Comparison of ENCODE assay signal across 19 cellular contexts in the genomic region with DNA sequence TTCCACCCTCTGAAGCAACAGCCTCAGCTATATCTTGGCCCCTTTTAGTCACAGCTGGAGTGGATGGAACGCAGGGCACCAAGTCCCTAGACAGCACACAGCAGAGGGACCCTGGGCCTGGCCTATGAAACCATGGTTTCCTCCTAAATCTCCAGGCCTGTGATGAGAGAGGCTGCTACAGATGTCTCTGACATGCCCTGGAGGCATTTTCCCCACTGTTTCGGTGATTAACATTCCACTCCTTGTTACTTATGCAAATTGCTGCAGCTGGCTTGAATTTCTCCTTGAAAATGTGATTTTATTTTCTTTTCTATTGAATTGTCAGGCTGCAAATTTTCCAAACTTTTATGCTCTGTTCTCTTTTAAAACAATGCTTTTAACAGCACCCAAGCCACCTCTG.
A peak's percentile ranks its signal among the peaks of the same experiment; 100 is the strongest.
DNase-seq lines count a peak whose midpoint lies in the region; TF ChIP-seq lines count a peak whose summit lies in the region.
"Had no signal": no experiment of that assay in that cellular context is flagged by ENCODE, and none has a peak within 500 bp of the region (broad histone marks: within the 10 kb centered on the region; RNA-seq: fewer than 3 reads in every experiment).

No MANE protein-coding gene starts in this region.

- no TSS peak for BruUV-seq in A673 (replicated peaks; lab: Mats Ljungman, UMichigan)

- 62% methylated on average over 2 of the region's 2 CpGs for WGBS in HUES64

- H3K27ac ChIP-seq in A673 (ENCODE audit: low read depth, low read length, poor library complexity, severe bottlenecking) (no peak overlapping the region), HUES64 (ENCODE audit: low read depth, low read length) (peak overlapping the region; percentile 33; the same call in 1 of the 2 replicates), left ventricle myocardium inferior (replicated peaks) (no peak overlapping the region)
- H3K27ac ChIP-seq: 22Rv1; BLaER1 treated with 17β-estradiol and CSF1 and Interleukin-3, amounts not matched to agents 10 nM and 100 nM; HL-60 had no signal

- H3K4me1 ChIP-seq in A673 (ENCODE audit: insufficient read depth, low read length, poor library complexity, severe bottlenecking) (no peaks in the 10 kb centered on the region), HUES64 (ENCODE audit: insufficient read depth, low read length) (peaks cover 45% of the 10 kb centered on the region), left ventricle myocardium inferior (no peaks in the 10 kb centered on the region)
- H3K4me1 ChIP-seq: BLaER1 treated with 17β-estradiol and CSF1 and Interleukin-3, amounts not matched to agents 10 nM and 100 nM had no signal

- CTCF ChIA-PET in A673 (lab: Charles Lee): no interaction called here

- DNase-seq in A673 (ENCODE audit: low spot score) (peak; percentile 54), astrocyte of the cerebellum (ENCODE audit: low read depth) (peak; percentile 3), iPS DF 19.7 (ENCODE audit: low read depth, low spot score) (peak; percentile 23), C1 segment of cervical spinal cord (lab: John Stamatoyannopoulos, UW) (no peak), left ventricle myocardium inferior (no peak), H7 (no peak), hypothalamus (lab: John Stamatoyannopoulos, UW) (no peak)
- DNase-seq: DND-41, HCEC 1CT, MV-4-11, NCI-H1417, NCI-H187 treated with DMSO at 0.1 percent for 48 hours, NCI-H345, NCI-H526, RPMI8226 had no signal

- in situ Hi-C loops in astrocyte of the cerebellum (cut with HindIII; ENCODE audit: low sequenced_read_pairs): no loop called here

- no peaks in the 10 kb centered on the region for H3K36me3 ChIP-seq in A673 (ENCODE audit: insufficient read depth, low read length, poor library complexity, severe bottlenecking)
- H3K36me3 ChIP-seq in HUES64 (ENCODE audit: insufficient read depth, low read length): no peaks in the 10 kb centered on the region
- H3K36me3 ChIP-seq in left ventricle myocardium inferior: no peaks in the 10 kb centered on the region
- H3K36me3 ChIP-seq in H7 (replicated peaks; ENCODE audit: control insufficient read depth, insufficient read depth, low read length): no peaks in the 10 kb centered on the region
- H3K36me3 ChIP-seq: BLaER1 treated with 17β-estradiol and CSF1 and Interleukin-3, amounts not matched to agents 10 nM and 100 nM had no signal

- H3K27me3 ChIP-seq in A673 (replicated peaks; ENCODE audit: insufficient read depth, low read depth, low read length, poor library complexity) (no peaks in the 10 kb centered on the region), HUES64 (ENCODE audit: insufficient read depth, low read length) (peaks cover 9% of the 10 kb centered on the region; the same call in 1 of the 2 replicates), left ventricle myocardium inferior (ENCODE audit: low read depth) (no peaks in the 10 kb centered on the region), H7 (ENCODE audit: control insufficient read depth, insufficient read depth, low read length) (peaks cover 9% of the 10 kb centered on the region)
- H3K27me3 ChIP-seq: BLaER1 treated with 17β-estradiol and CSF1 and Interleukin-3, amounts not matched to agents 10 nM and 100 nM had no signal

- POLR2A ChIA-PET in A673 (lab: Charles Lee; ENCODE audit: low non-redundant PET): no interaction called here

- H3K9me3 ChIP-seq in A673 (ENCODE audit: low read depth, low read length, poor library complexity, severe bottlenecking) (no peaks in the 10 kb centered on the region), HUES64 (ENCODE audit: insufficient read depth, low read depth, low read length) (no peaks in the 10 kb centered on the region), left ventricle myocardium inferior (replicated peaks) (no peaks in the 10 kb centered on the region)
- H3K9me3 ChIP-seq: BLaER1 treated with 17β-estradiol and CSF1 and Interleukin-3, amounts not matched to agents 10 nM and 100 nM had no signal

- intact Hi-C loops in A673 (cut with micrococcal nuclease; ENCODE audit: unreplicated experiment): no loop called here
- intact Hi-C loops in left ventricle myocardium inferior (cut with micrococcal nuclease): no loop called here

- H3K4me3 ChIP-seq in A673 (ENCODE audit: low read depth, low read length, poor library complexity, severe bottlenecking) (no peak overlapping the region), HUES64 (ENCODE audit: low read length) (no peak overlapping the region), astrocyte of the cerebellum (ENCODE audit: low read depth, low read length) (no peak overlapping the region), left ventricle myocardium inferior (no peak overlapping the region), H7 (ENCODE audit: insufficient read depth, low read depth, low read length) (no peak overlapping the region)
- H3K4me3 ChIP-seq: BLaER1 treated with 17β-estradiol and CSF1 and Interleukin-3, amounts not matched to agents 10 nM and 100 nM had no signal

- no peak overlapping the region for H3K9ac ChIP-seq in HUES64 (ENCODE audit: low read depth, low read length)
- H3K9ac ChIP-seq: BLaER1 treated with 17β-estradiol and CSF1 and Interleukin-3, amounts not matched to agents 10 nM and 100 nM had no signal

- TF ChIP-seq CTCF in A673 (conservative IDR thresholded peaks at IDR 0.05; ENCODE audit: low read depth, low read length) (no peak), astrocyte of the cerebellum (IDR thresholded peaks at IDR 0.05; ENCODE audit: low read depth, low read length, missing control alignments) (no peak), left ventricle myocardium inferior (IDR thresholded peaks at IDR 0.05; ENCODE audit: borderline replicate concordance) (no peak)

Comparison
In these comparisons a context has a peak if more than half of its experiments do, and no peak if none do; other contexts are left out.
1. DNase-seq: peak in A673 (single experiment), astrocyte of the cerebellum (single experiment) and iPS DF 19.7 (single experiment); none in C1 segment of cervical spinal cord (0 of 14), left ventricle myocardium inferior (single experiment), H7 (single experiment) and hypothalamus (0 of 51).